In genomic region chr7:127997226-127997922, GRCh38 we compare ENCODE assay signal across 1 cellular context.
TF ChIP-seq lines count a peak whose summit lies in the region.

No MANE protein-coding gene starts in this region.

TF ChIP-seq in HepG2, 621 proteins besides CTCF, POLR2A, EP300 and RAD21:
- peak; percentile 82 for TF ChIP-seq TEAD3 (CRISPR knock-in tag; optimal IDR thresholded peaks at IDR 0.05; ENCODE audit: borderline replicate concordance)
- TF ChIP-seq YY1 (IDR thresholded peaks at IDR 0.05; ENCODE audit: insufficient read depth, insufficient replicate concordance, low read depth, low read length), result no peak
